Comparison of ENCODE assay signal across 12 cellular contexts in genomic region chr5:149584106-149584505, GRCh38. TPM values are rescaled to one million over a fixed set of nuclear protein-coding genes. Genes with fewer than 3 reads are reported as not detected.
DNase-seq lines count a peak whose midpoint lies in the region; TF ChIP-seq lines count a peak whose summit lies in the region.
"Had no signal": no experiment of that assay in that cellular context is flagged by ENCODE, and none has a peak within 500 bp of the region (broad histone marks: within the 10 kb centered on the region; RNA-seq: fewer than 3 reads in every experiment).

No MANE protein-coding gene starts in this region.

- H3K27me3 Mint-ChIP-seq in progenitor cell of endocrine pancreas, result peaks cover 19% of the 10 kb centered on the region

- H3K27ac Mint-ChIP-seq in progenitor cell of endocrine pancreas, result no peak overlapping the region
- H3K27ac Mint-ChIP-seq: activated naive CD8-positive, alpha-beta T cell treated with anti-CD3 and anti-CD28 coated beads, Interleukin-2, amount 10 ng/mL, durations not matched to agents 7 days and 5 days; WTC11 had no signal

- H3K4me1 Mint-ChIP-seq in progenitor cell of endocrine pancreas (ENCODE audit: low read depth), result no peaks in the 10 kb centered on the region

- no peak overlapping the region for H3K4me3 ChIP-seq in muscle layer of colon (ENCODE audit: low read depth in 1 of 2, low read length in 2 of 2)

- H3K9me3 ChIP-seq in muscle layer of colon (ENCODE audit: low read length), result no peaks in the 10 kb centered on the region

- H3K27ac ChIP-seq in angular gyrus (ENCODE audit: low read depth, low read length), result peak overlapping the region; percentile 91
- H3K27ac ChIP-seq in muscle layer of colon (ENCODE audit: low read depth, low read length), result peak overlapping the region; percentile 61
- H3K27ac ChIP-seq in temporal lobe (ENCODE audit: low read depth, low read length), result peak overlapping the region; percentile 93

- TF ChIP-seq CTCF in progenitor cell of endocrine pancreas (IDR thresholded peaks at IDR 0.05; ENCODE audit: unreplicated experiment), result no peak

- no peaks in the 10 kb centered on the region for H3K9me3 Mint-ChIP-seq in progenitor cell of endocrine pancreas (ENCODE audit: low read depth)
- H3K9me3 Mint-ChIP-seq: activated naive CD8-positive, alpha-beta T cell treated with anti-CD3 and anti-CD28 coated beads, Interleukin-2, amount 10 ng/mL, durations not matched to agents 7 days and 5 days; WTC11 had no signal

- H3K9ac ChIP-seq in muscle layer of colon (ENCODE audit: low read length), result peak overlapping the region; percentile 4

- H3K4me1 ChIP-seq in muscle layer of colon (ENCODE audit: insufficient read depth, low read length), result peaks cover 52% of the 10 kb centered on the region

- no peaks in the 10 kb centered on the region for H3K36me3 Mint-ChIP-seq in progenitor cell of endocrine pancreas (ENCODE audit: insufficient read depth)
- H3K36me3 Mint-ChIP-seq: activated naive CD8-positive, alpha-beta T cell treated with anti-CD3 and anti-CD28 coated beads, Interleukin-2, amount 10 ng/mL, durations not matched to agents 7 days and 5 days; WTC11 had no signal

- H3K4me3 Mint-ChIP-seq in progenitor cell of endocrine pancreas (ENCODE audit: low read depth), result no peak overlapping the region
- H3K4me3 Mint-ChIP-seq: activated naive CD8-positive, alpha-beta T cell treated with anti-CD3 and anti-CD28 coated beads, Interleukin-2, amount 10 ng/mL, durations not matched to agents 7 days and 5 days; WTC11 had no signal

- peak; percentile 18 for DNase-seq in NCI-H446 treated with DMSO at 0.1 percent for 48 hours (lab: John Stamatoyannopoulos, UW)
- DNase-seq in NCI-H446 (lab: John Stamatoyannopoulos, UW), result no peak
- DNase-seq in stimulated activated CD4-positive, alpha-beta T cell treated with anti-CD3 and anti-CD28 coated beads, Interleukin-1b, Interleukin-23, amount 100 ng/mL, for 48 hours, result no peak
- DNase-seq in progenitor cell of endocrine pancreas (ENCODE audit: low spot score, unreplicated experiment), result no peak
- no peak for DNase-seq in 8988T
- DNase-seq: activated naive CD8-positive, alpha-beta T cell treated with anti-CD3 and anti-CD28 coated beads, Interleukin-2, amount 10 ng/mL, durations not matched to agents 7 days and 5 days; Calu3; foreskin melanocyte had no signal

- H3K27me3 ChIP-seq in muscle layer of colon (ENCODE audit: control insufficient read depth in 1 of 2, insufficient read depth in 2 of 2, low read length in 2 of 2), result no peaks in the 10 kb centered on the region

- H3K36me3 ChIP-seq in muscle layer of colon (ENCODE audit: insufficient read depth, low read length), result no peaks in the 10 kb centered on the region

RNA-seq across cellular contexts. Expression of gene ARHGEF37, which starts 2.8 kb away (rescaled TPM):
- total RNA-seq in temporal lobe (0.49 TPM), progenitor cell of endocrine pancreas (2.4 and 3.3 TPM in 2 replicates)

RNA-seq across cellular contexts. Expression of gene CSNK1A1, which starts 32.9 kb away (rescaled TPM):
- total RNA-seq in temporal lobe (260 TPM), progenitor cell of endocrine pancreas (213 and 219 TPM in 2 replicates)
